ENCODE assay signal across 10 cellular contexts in the genomic region with DNA sequence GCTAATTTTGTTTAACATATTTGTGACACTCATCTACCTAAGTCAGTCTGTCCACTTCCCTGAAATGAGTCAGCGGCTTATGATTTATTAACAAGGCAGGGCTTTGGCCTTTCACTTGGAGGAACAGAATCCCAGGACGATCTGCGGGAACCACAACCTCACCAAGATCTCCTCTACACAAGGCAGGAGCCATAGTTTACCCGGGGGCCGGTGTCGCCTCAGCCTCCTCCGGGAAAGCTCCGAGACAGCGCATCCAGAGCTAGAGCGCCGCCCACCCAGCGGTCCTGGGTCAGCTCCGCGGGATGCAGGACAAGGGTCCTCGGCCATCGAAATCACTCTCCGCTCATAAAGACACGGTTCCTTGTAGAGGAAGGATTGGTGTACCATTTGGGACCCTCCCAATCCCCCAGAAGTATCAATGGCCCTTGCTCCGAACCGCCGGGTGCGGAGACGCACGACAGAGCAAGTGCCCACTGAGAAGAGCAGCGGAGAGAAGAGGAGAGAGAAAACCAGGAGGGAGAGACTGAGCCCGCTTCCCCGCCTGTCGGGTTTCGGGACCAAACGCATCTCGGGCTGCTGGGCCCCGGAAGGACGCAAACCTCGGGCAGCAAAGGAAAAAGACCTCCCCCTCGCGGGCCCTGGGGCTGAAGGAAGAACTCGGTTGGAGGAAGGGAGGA. TPM values are rescaled to one million over a fixed set of nuclear protein-coding genes. Genes with fewer than 3 reads are reported as not detected.
DNase-seq lines count a peak whose midpoint lies in the region; ATAC-seq and TF ChIP-seq lines count a peak whose summit lies in the region.
"Had no signal": no experiment of that assay in that cellular context is flagged by ENCODE, and none has a peak within 500 bp of the region (broad histone marks: within the 10 kb centered on the region; RNA-seq: fewer than 3 reads in every experiment).

No MANE protein-coding gene starts in this region.

- H3F3A ChIP-seq in smooth muscle cell (ENCODE audit: low read depth), result peaks cover 23% of the 10 kb centered on the region

- WGBS in smooth muscle cell (ENCODE audit: low lambda C conversion rate), result 5% methylated on average over 36 of the region's 37 CpGs

- no peaks in the 10 kb centered on the region for H3K36me3 Mint-ChIP-seq in activated T-cell treated with anti-CD3 and anti-CD28 coated beads, Interleukin-2, amount 50 U/mL, for 24 hours (ENCODE audit: low read depth)
- H3K36me3 Mint-ChIP-seq in activated T-cell treated with anti-CD3 and anti-CD28 coated beads, Interleukin-2, amount 50 U/mL, for 4 hours (ENCODE audit: insufficient read depth), result no peaks in the 10 kb centered on the region
- H3K36me3 Mint-ChIP-seq in activated T-helper 2 cell treated with anti-CD3 and anti-CD28 coated beads, Interferon-gamma antibody, Interleukin-2, Interleukin-4, amounts not matched to agents 10 μg/mL and 5 μg/mL and 100 μg/mL, durations not matched to agents 14 hours and 24 hours and 36 hours (ENCODE audit: low read depth), result no peaks in the 10 kb centered on the region
- H3K36me3 Mint-ChIP-seq: CD4-positive, CD25-positive, alpha-beta regulatory T cell had no signal

- H3K27me3 ChIP-seq in smooth muscle cell (ENCODE audit: low read depth), result no peaks in the 10 kb centered on the region

- peak overlapping the region; percentile 81 for H3K9ac ChIP-seq in smooth muscle cell (ENCODE audit: low read depth)

- ATAC-seq in activated T-cell treated with anti-CD3 and anti-CD28 coated beads, Interleukin-2, amount 50 U/mL, for 4 hours, result no peak

- no peak for DNase-seq in activated T-cell treated with anti-CD3 and anti-CD28 coated beads, Interleukin-2, amount 50 U/mL, for 24 hours
- DNase-seq in activated T-cell treated with anti-CD3 and anti-CD28 coated beads, Interleukin-2, amount 50 U/mL, for 4 hours, result no peak
- no peak for DNase-seq in activated T-helper 2 cell treated with anti-CD3 and anti-CD28 coated beads, Interferon-gamma antibody, Interleukin-2, Interleukin-4, amounts not matched to agents 10 μg/mL and 5 μg/mL and 100 μg/mL, durations not matched to agents 14 hours and 24 hours and 36 hours (ENCODE audit: low spot score)
- DNase-seq in smooth muscle cell (lab: John Stamatoyannopoulos, UW; ENCODE audit: unreplicated experiment) (peak; percentile 17), NCI-H1694 (lab: John Stamatoyannopoulos, UW) (no peak)
- DNase-seq in activated CD4-positive, alpha-beta T cell treated with anti-CD3 and anti-CD28 coated beads, Interleukin-2, amount 50 U/mL, for 48 hours, result no peak
- no peak for DNase-seq in effector CD8-positive, alpha-beta T cell (lab: John Stamatoyannopoulos, UW)
- DNase-seq: CD4-positive, CD25-positive, alpha-beta regulatory T cell had no signal

- no peaks in the 10 kb centered on the region for H3K9me3 ChIP-seq in smooth muscle cell (replicated peaks; ENCODE audit: low read depth)

- no peaks in the 10 kb centered on the region for H4K20me1 ChIP-seq in smooth muscle cell (ENCODE audit: low read depth)

- H3K4me1 ChIP-seq in smooth muscle cell (ENCODE audit: low read depth), result peaks cover 21% of the 10 kb centered on the region

- peak overlapping the region; percentile 84 for H2AFZ ChIP-seq in smooth muscle cell (ENCODE audit: low read depth)

- H3K4me3 Mint-ChIP-seq in activated T-cell treated with anti-CD3 and anti-CD28 coated beads, Interleukin-2, amount 50 U/mL, for 24 hours, result peak overlapping the region; percentile 36
- no peak overlapping the region for H3K4me3 Mint-ChIP-seq in activated T-cell treated with anti-CD3 and anti-CD28 coated beads, Interleukin-2, amount 50 U/mL, for 4 hours
- H3K4me3 Mint-ChIP-seq in activated T-helper 2 cell treated with anti-CD3 and anti-CD28 coated beads, Interferon-gamma antibody, Interleukin-2, Interleukin-4, amounts not matched to agents 10 μg/mL and 5 μg/mL and 100 μg/mL, durations not matched to agents 14 hours and 24 hours and 36 hours (ENCODE audit: low read depth), result peak overlapping the region; percentile 46

- no peak overlapping the region for H3K27ac Mint-ChIP-seq in activated T-cell treated with anti-CD3 and anti-CD28 coated beads, Interleukin-2, amount 50 U/mL, for 24 hours
- no peak overlapping the region for H3K27ac Mint-ChIP-seq in activated T-helper 2 cell treated with anti-CD3 and anti-CD28 coated beads, Interferon-gamma antibody, Interleukin-2, Interleukin-4, amounts not matched to agents 10 μg/mL and 5 μg/mL and 100 μg/mL, durations not matched to agents 14 hours and 24 hours and 36 hours
- H3K27ac Mint-ChIP-seq: CD4-positive, CD25-positive, alpha-beta regulatory T cell had no signal

- H3K4me2 ChIP-seq in smooth muscle cell, result peak overlapping the region; percentile 88

- no peaks in the 10 kb centered on the region for H3K36me3 ChIP-seq in smooth muscle cell (ENCODE audit: low read depth)

- peaks cover 20% of the 10 kb centered on the region for H3K4me1 Mint-ChIP-seq in activated T-cell treated with anti-CD3 and anti-CD28 coated beads, Interleukin-2, amount 50 U/mL, for 24 hours (ENCODE audit: low read depth)
- peaks cover 12% of the 10 kb centered on the region for H3K4me1 Mint-ChIP-seq in activated T-cell treated with anti-CD3 and anti-CD28 coated beads, Interleukin-2, amount 50 U/mL, for 4 hours (ENCODE audit: low read depth)
- peaks cover 14% of the 10 kb centered on the region for H3K4me1 Mint-ChIP-seq in activated T-helper 2 cell treated with anti-CD3 and anti-CD28 coated beads, Interferon-gamma antibody, Interleukin-2, Interleukin-4, amounts not matched to agents 10 μg/mL and 5 μg/mL and 100 μg/mL, durations not matched to agents 14 hours and 24 hours and 36 hours (ENCODE audit: low read depth)

- peaks cover 69% of the 10 kb centered on the region for H3K27me3 Mint-ChIP-seq in activated T-cell treated with anti-CD3 and anti-CD28 coated beads, Interleukin-2, amount 50 U/mL, for 24 hours
- peaks cover 55% of the 10 kb centered on the region for H3K27me3 Mint-ChIP-seq in activated T-cell treated with anti-CD3 and anti-CD28 coated beads, Interleukin-2, amount 50 U/mL, for 4 hours (ENCODE audit: low read depth)
- H3K27me3 Mint-ChIP-seq in activated T-helper 2 cell treated with anti-CD3 and anti-CD28 coated beads, Interferon-gamma antibody, Interleukin-2, Interleukin-4, amounts not matched to agents 10 μg/mL and 5 μg/mL and 100 μg/mL, durations not matched to agents 14 hours and 24 hours and 36 hours (ENCODE audit: low read depth), result peaks cover 68% of the 10 kb centered on the region

- no peaks in the 10 kb centered on the region for H3K9me3 Mint-ChIP-seq in activated T-cell treated with anti-CD3 and anti-CD28 coated beads, Interleukin-2, amount 50 U/mL, for 24 hours
- no peaks in the 10 kb centered on the region for H3K9me3 Mint-ChIP-seq in activated T-cell treated with anti-CD3 and anti-CD28 coated beads, Interleukin-2, amount 50 U/mL, for 4 hours
- H3K9me3 Mint-ChIP-seq in activated T-helper 2 cell treated with anti-CD3 and anti-CD28 coated beads, Interferon-gamma antibody, Interleukin-2, Interleukin-4, amounts not matched to agents 10 μg/mL and 5 μg/mL and 100 μg/mL, durations not matched to agents 14 hours and 24 hours and 36 hours, result no peaks in the 10 kb centered on the region

- no peak for TF ChIP-seq CTCF in smooth muscle cell (IDR thresholded peaks at IDR 0.05; ENCODE audit: borderline replicate concordance, insufficient read depth, poor library complexity, severe bottlenecking)

- H3K4me3 ChIP-seq in iPS-11a (ENCODE audit: low read depth, low read length), result peak overlapping the region; percentile 54
- peak overlapping the region; percentile 51 for H3K4me3 ChIP-seq in smooth muscle cell

- H3K79me2 ChIP-seq in smooth muscle cell (ENCODE audit: low read depth), result no peaks in the 10 kb centered on the region

- peak overlapping the region; percentile 94 for H3K27ac ChIP-seq in smooth muscle cell (ENCODE audit: low read depth)
- H3K27ac ChIP-seq: VCaP had no signal

- intact Hi-C loops in activated T-helper 2 cell treated with anti-CD3 and anti-CD28 coated beads, Interferon-gamma antibody, Interleukin-2, Interleukin-4, amounts not matched to agents 10 μg/mL and 5 μg/mL and 100 μg/mL, durations not matched to agents 14 hours and 24 hours and 36 hours (cut with micrococcal nuclease), result no loop called here

RNA-seq across cellular contexts. Expression of a gene that starts 13.1 kb away (rescaled TPM):
- 10 to 100 TPM in 2 of 3 donors, 1 to 10 TPM in 1; 8.7 to 11.1 (median 10.7) TPM for total RNA-seq in activated T-cell treated with anti-CD3 and anti-CD28 coated beads, Interleukin-2, amount 50 U/mL, for 4 hours
- 36.7 and 37.3 TPM in 2 replicates for total RNA-seq in activated T-helper 2 cell treated with anti-CD3 and anti-CD28 coated beads, Interferon-gamma antibody, Interleukin-2, Interleukin-4, amounts not matched to agents 10 μg/mL and 5 μg/mL and 100 μg/mL, durations not matched to agents 14 hours and 24 hours and 36 hours
- 314 and 372 TPM in 2 replicates for total RNA-seq in smooth muscle cell
- polyA plus RNA-seq in smooth muscle cell, result 92.7 and 110 TPM in 2 replicates
